In the genomic region with DNA sequence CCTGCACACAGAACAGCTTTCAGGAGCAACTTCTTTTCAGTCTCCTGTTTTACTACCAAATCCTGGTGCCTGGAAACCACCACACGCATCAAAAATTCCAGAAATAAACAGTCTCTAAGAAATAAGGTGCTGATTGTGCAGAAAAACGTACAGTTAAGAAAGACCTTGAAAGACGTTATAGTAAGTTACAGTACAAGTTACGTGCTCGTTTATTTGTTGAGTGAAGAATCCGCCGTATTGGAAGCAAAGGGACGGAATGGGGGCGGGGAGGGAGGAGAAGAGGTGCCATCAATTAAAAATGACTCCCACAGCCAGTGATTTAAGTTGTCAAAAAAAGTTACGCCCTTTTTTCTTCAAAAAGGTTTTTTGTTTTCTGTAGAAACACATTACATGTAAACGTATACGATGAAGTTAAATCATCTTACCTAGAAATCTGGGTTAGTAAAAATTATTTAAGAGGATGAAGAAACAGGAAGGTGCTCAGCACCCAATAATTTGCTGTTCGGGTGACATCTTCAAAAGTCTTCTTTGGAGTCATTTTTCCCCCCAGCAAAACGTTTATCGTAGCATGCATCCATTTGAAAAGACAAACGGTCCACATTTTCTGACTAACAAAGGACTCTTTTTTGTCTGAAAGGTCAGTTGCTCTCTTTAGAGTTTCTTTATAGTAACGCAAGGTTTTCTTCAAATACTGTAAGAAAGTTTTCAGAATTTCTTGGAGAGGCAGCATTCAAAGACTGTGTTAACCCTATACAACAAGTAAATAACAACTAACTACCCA, we compare ENCODE assay signal across 9 cellular contexts. TPM values are rescaled to one million over a fixed set of nuclear protein-coding genes. Genes with fewer than 3 reads are reported as not detected.
A peak's percentile ranks its signal among the peaks of the same experiment; 100 is the strongest.
DNase-seq lines count a peak whose midpoint lies in the region; ATAC-seq, FAIRE-seq and TF ChIP-seq lines count a peak whose summit lies in the region.
"Had no signal": no experiment of that assay in that cellular context is flagged by ENCODE, and none has a peak within 500 bp of the region (broad histone marks: within the 10 kb centered on the region; RNA-seq: fewer than 3 reads in every experiment).

No MANE protein-coding gene starts in this region.

- H3K4me1 ChIP-seq in suprapubic skin: peaks cover 32% of the 10 kb centered on the region

- TF ChIP-seq POLR2A in suprapubic skin (IDR thresholded peaks at IDR 0.05): no peak
- TF ChIP-seq POLR2A in GM12892 (IDR thresholded peaks at IDR 0.05; ENCODE audit: low read depth, low read length): no peak

- H3K4me3 Mint-ChIP-seq in activated CD4-positive, alpha-beta T cell treated with anti-CD3 and anti-CD28 coated beads, Interleukin-2, amount 10 ng/mL, durations not matched to agents 24 days and 14 days: peak overlapping the region; percentile 74
- H3K4me3 Mint-ChIP-seq in activated naive CD8-positive, alpha-beta T cell treated with anti-CD3 and anti-CD28 coated beads, Interleukin-2, amount 50 U/mL, for 24 hours: peak overlapping the region; percentile 78

- no peaks in the 10 kb centered on the region for H3K27me3 ChIP-seq in layer of hippocampus (ENCODE audit: control insufficient read depth, insufficient read depth, low read length)
- no peaks in the 10 kb centered on the region for H3K27me3 ChIP-seq in suprapubic skin

- intact Hi-C loops in activated CD4-positive, alpha-beta T cell treated with anti-CD3 and anti-CD28 coated beads, Interleukin-2, amount 10 ng/mL, durations not matched to agents 24 days and 14 days (cut with micrococcal nuclease): no loop called here

- DNase-seq in activated CD4-positive, alpha-beta T cell treated with anti-CD3 and anti-CD28 coated beads, Interleukin-2, amount 10 ng/mL, durations not matched to agents 24 days and 14 days: no peak
- DNase-seq in activated CD4-positive, alpha-beta T cell treated with anti-CD3 and anti-CD28 coated beads, Interleukin-2, amount 50 U/mL, for 1 hour: no peak
- DNase-seq in activated naive CD8-positive, alpha-beta T cell treated with anti-CD3 and anti-CD28 coated beads, Interleukin-2, amount 50 U/mL, for 24 hours: no peak
- no peak for DNase-seq in suprapubic skin (ENCODE audit: low spot score in 2 of 2)
- DNase-seq in GM12892 (ENCODE audit: insufficient read length): no peak
- DNase-seq: DND-41 had no signal

- no peaks in the 10 kb centered on the region for H3K9me3 Mint-ChIP-seq in activated CD4-positive, alpha-beta T cell treated with anti-CD3 and anti-CD28 coated beads, Interleukin-2, amount 10 ng/mL, durations not matched to agents 24 days and 14 days
- H3K9me3 Mint-ChIP-seq in activated naive CD8-positive, alpha-beta T cell treated with anti-CD3 and anti-CD28 coated beads, Interleukin-2, amount 50 U/mL, for 24 hours: no peaks in the 10 kb centered on the region

- H3K4me3 ChIP-seq in suprapubic skin: peak overlapping the region; percentile 97

- no peak for TF ChIP-seq EP300 in suprapubic skin (IDR thresholded peaks at IDR 0.05)

- no peaks in the 10 kb centered on the region for H3K9me3 ChIP-seq in suprapubic skin

- H3K27ac ChIP-seq in layer of hippocampus (ENCODE audit: low read depth, low read length): peak overlapping the region; percentile 38
- H3K27ac ChIP-seq in suprapubic skin: peak overlapping the region; percentile 97

- ATAC-seq in activated naive CD8-positive, alpha-beta T cell treated with anti-CD3 and anti-CD28 coated beads, Interleukin-2, amount 50 U/mL, for 24 hours: no peak
- ATAC-seq in HG02970 (IDR thresholded peaks at IDR 0.05; ENCODE audit: low FRiP score, unreplicated experiment) (no peak), GM18873 (IDR thresholded peaks at IDR 0.05; ENCODE audit: low FRiP score, unreplicated experiment) (no peak)

- TF ChIP-seq CTCF in suprapubic skin (IDR thresholded peaks at IDR 0.05): no peak

- no peaks in the 10 kb centered on the region for H3K36me3 Mint-ChIP-seq in activated CD4-positive, alpha-beta T cell treated with anti-CD3 and anti-CD28 coated beads, Interleukin-2, amount 10 ng/mL, durations not matched to agents 24 days and 14 days (ENCODE audit: low read depth)
- H3K36me3 Mint-ChIP-seq in activated naive CD8-positive, alpha-beta T cell treated with anti-CD3 and anti-CD28 coated beads, Interleukin-2, amount 50 U/mL, for 24 hours (ENCODE audit: low read depth): no peaks in the 10 kb centered on the region

- H3K36me3 ChIP-seq in suprapubic skin: no peaks in the 10 kb centered on the region

- H3K27me3 Mint-ChIP-seq in activated CD4-positive, alpha-beta T cell treated with anti-CD3 and anti-CD28 coated beads, Interleukin-2, amount 10 ng/mL, durations not matched to agents 24 days and 14 days: peaks cover 41% of the 10 kb centered on the region
- H3K27me3 Mint-ChIP-seq in activated naive CD8-positive, alpha-beta T cell treated with anti-CD3 and anti-CD28 coated beads, Interleukin-2, amount 50 U/mL, for 24 hours: peaks cover 50% of the 10 kb centered on the region

- H3K4me1 Mint-ChIP-seq in activated CD4-positive, alpha-beta T cell treated with anti-CD3 and anti-CD28 coated beads, Interleukin-2, amount 10 ng/mL, durations not matched to agents 24 days and 14 days: peaks cover 16% of the 10 kb centered on the region
- H3K4me1 Mint-ChIP-seq in activated naive CD8-positive, alpha-beta T cell treated with anti-CD3 and anti-CD28 coated beads, Interleukin-2, amount 50 U/mL, for 24 hours: peaks cover 28% of the 10 kb centered on the region

- no peak overlapping the region for H3K27ac Mint-ChIP-seq in activated CD4-positive, alpha-beta T cell treated with anti-CD3 and anti-CD28 coated beads, Interleukin-2, amount 10 ng/mL, durations not matched to agents 24 days and 14 days
- peak overlapping the region; percentile 47 for H3K27ac Mint-ChIP-seq in activated naive CD8-positive, alpha-beta T cell treated with anti-CD3 and anti-CD28 coated beads, Interleukin-2, amount 50 U/mL, for 24 hours

- no peak for FAIRE-seq in GM12892 (lab: Jason Lieb, UNC)

- 12% methylated on average over 17 of the region's 17 CpGs for WGBS in suprapubic skin

RNA-seq across cellular contexts. Expression of gene UACA, which starts 0.8 kb away (rescaled TPM):
- total RNA-seq in activated CD4-positive, alpha-beta T cell treated with anti-CD3 and anti-CD28 coated beads, Interleukin-2, amount 10 ng/mL, durations not matched to agents 24 days and 14 days: 0.40 and 0.68 TPM in 2 replicates
- 10 to 100 TPM; 23.4 to 97.8 (median 27.2) TPM for total RNA-seq in suprapubic skin
- polyA plus RNA-seq in GM12892 (2012; ENCODE audit: missing spikeins): 3.2 TPM

Comparison
In these comparisons a context has a peak if more than half of its experiments do, and no peak if none do; other contexts are left out.
1. RNA of gene UACA, which starts 0.8 kb away (total RNA-seq): 23.4 to 97.8 TPM in suprapubic skin; 0.40 to 0.68 TPM in activated CD4-positive, alpha-beta T cell treated with anti-CD3 and anti-CD28 coated beads, Interleukin-2, amount 10 ng/mL, durations not matched to agents 24 days and 14 days; every median in the first group is over 10 times any median in the second.